ENCODE assay signal across 25 cellular contexts in genomic region chr15:26682765-26683164, GRCh38.
A peak's percentile ranks its signal among the peaks of the same experiment; 100 is the strongest.
DNase-seq lines count a peak whose midpoint lies in the region; ATAC-seq and TF ChIP-seq lines count a peak whose summit lies in the region.
"Had no signal": no experiment of that assay in that cellular context is flagged by ENCODE, and none has a peak within 500 bp of the region (broad histone marks: within the 10 kb centered on the region; RNA-seq: fewer than 3 reads in every experiment).

No MANE protein-coding gene starts in this region.

- H3K79me1 ChIP-seq in H9 (ENCODE audit: insufficient read depth, low read depth, low read length, poor library complexity, severe bottlenecking) (peaks cover 3% of the 10 kb centered on the region), mesenchymal stem cell (replicated peaks; ENCODE audit: low read length, poor library complexity, severe bottlenecking) (no peaks in the 10 kb centered on the region), trophoblast cell (ENCODE audit: low read length) (no peaks in the 10 kb centered on the region)

- H3K27me3 ChIP-seq in H9 (ENCODE audit: insufficient read depth, low read length) (no peaks in the 10 kb centered on the region), mesenchymal stem cell (ENCODE audit: control insufficient read depth in 1 of 2, insufficient read depth in 1 of 2, low read length in 2 of 2) (no peaks in the 10 kb centered on the region), trophoblast cell (ENCODE audit: insufficient read depth, low read length) (no peaks in the 10 kb centered on the region), right atrium auricular region (no peaks in the 10 kb centered on the region), esophagus squamous epithelium (no peaks in the 10 kb centered on the region)
- H3K27me3 ChIP-seq: BLaER1 had no signal

- H3K4me1 Mint-ChIP-seq in H9, result peaks cover 33 to 43% of the 10 kb centered on the region in 2 experiments
- H3K4me1 Mint-ChIP-seq: CD4-positive, CD25-positive, alpha-beta regulatory T cell had no signal

- H3K9me3 Mint-ChIP-seq in H9, result no peaks in the 10 kb centered on the region

- H3K56ac ChIP-seq in H9 (ENCODE audit: insufficient read length, low read depth, low read length), result no peak overlapping the region

- DNase-seq in H9, result peak; percentile 69
- peak; percentile 51 for DNase-seq in ecto neural progenitor cell (ENCODE audit: low spot score)
- DNase-seq in mesenchymal stem cell, result no peak
- DNase-seq in trophoblast cell, result no peak
- no peak for DNase-seq in right atrium auricular region (ENCODE audit: low spot score)
- no peak for DNase-seq in NCI-H345 treated with DMSO at 0.1 percent for 48 hours (lab: John Stamatoyannopoulos, UW; ENCODE audit: unreplicated experiment)
- DNase-seq in esophagus squamous epithelium (lab: John Stamatoyannopoulos, UW), result no peak
- DNase-seq: CD4-positive, CD25-positive, alpha-beta regulatory T cell; DMS153; DND-41; Karpas-422; NCI-H1092; NCI-H1417 treated with DMSO at 0.1 percent for 48 hours; NCI-H187; NCI-H2081 treated with DMSO at 0.1 percent for 48 hours; NCI-H2171; NCI-H345; NCI-H524; NCI-H748 treated with DMSO at 0.1 percent for 48 hours; SIG-M5; SW 1271 had no signal

- TF ChIP-seq CTCF in H9 (conservative IDR thresholded peaks at IDR 0.05), result peak; percentile 46; the same call in 2 of the 3 replicates
- no peak for TF ChIP-seq CTCF in right atrium auricular region (IDR thresholded peaks at IDR 0.05)
- TF ChIP-seq CTCF in esophagus squamous epithelium (IDR thresholded peaks at IDR 0.05), result no peak

- H3K27ac Mint-ChIP-seq in H9, result peak overlapping the region in 1 of 3 experiments; percentile 83; a peak in 3 of 7 replicates

- no peak overlapping the region for H3K4ac ChIP-seq in H9 (ENCODE audit: low read depth, low read length)
- no peak overlapping the region for H3K4ac ChIP-seq in mesenchymal stem cell (ENCODE audit: low read depth in 1 of 2, low read length in 2 of 2)
- no peak overlapping the region for H3K4ac ChIP-seq in trophoblast cell (ENCODE audit: low read depth, low read length)

- no peak overlapping the region for H3K23ac ChIP-seq in H9 (ENCODE audit: insufficient read length, low read depth, low read length)
- no peak overlapping the region for H3K23ac ChIP-seq in mesenchymal stem cell (ENCODE audit: low read length in 2 of 2)
- H3K23ac ChIP-seq in trophoblast cell (ENCODE audit: low read length), result no peak overlapping the region

- H3K23me2 ChIP-seq in H9 (ENCODE audit: insufficient read length, low read depth, low read length, poor library complexity, severe bottlenecking), result no peaks in the 10 kb centered on the region

- H3K4me1 ChIP-seq in H9 (ENCODE audit: insufficient read depth, low read length) (peaks cover 10% of the 10 kb centered on the region; the same call in 1 of the 2 replicates), mesenchymal stem cell (ENCODE audit: control insufficient read depth, insufficient read depth, low read depth, low read length) (no peaks in the 10 kb centered on the region), trophoblast cell (ENCODE audit: control insufficient read depth in 1 of 2, insufficient read depth in 2 of 2, low read length in 2 of 2) (peaks cover 5 to 7% of the 10 kb centered on the region in 2 experiments), right atrium auricular region (no peaks in the 10 kb centered on the region), esophagus squamous epithelium (no peaks in the 10 kb centered on the region)

- H3K4me3 ChIP-seq in mesenchymal stem cell (ENCODE audit: insufficient read depth in 1 of 2, low read depth in 1 of 2, low read length in 2 of 2) (no peak overlapping the region), trophoblast cell (ENCODE audit: low read depth, low read length) (no peak overlapping the region), right atrium auricular region (no peak overlapping the region), esophagus squamous epithelium (no peak overlapping the region)
- H3K4me3 ChIP-seq: BLaER1, SK-N-MC had no signal

- H3K27me3 Mint-ChIP-seq in H9 (ENCODE audit: low read depth), result no peaks in the 10 kb centered on the region; the same call in 1 of the 2 replicates
- H3K27me3 Mint-ChIP-seq: CD4-positive, CD25-positive, alpha-beta regulatory T cell had no signal

- H4K5ac ChIP-seq in H9 (ENCODE audit: insufficient read length, low read depth, low read length), result no peak overlapping the region

- no peak overlapping the region for H4K12ac ChIP-seq in trophoblast cell (ENCODE audit: low read depth, low read length)

- intact Hi-C loops in esophagus squamous epithelium (cut with DNase I), result no loop called here

- no peak overlapping the region for H3K9ac ChIP-seq in H9 (ENCODE audit: extremely low read depth, insufficient read length, low read length)
- H3K9ac ChIP-seq in mesenchymal stem cell (ENCODE audit: low read length), result no peak overlapping the region
- no peak overlapping the region for H3K9ac ChIP-seq in trophoblast cell (ENCODE audit: low read length)
- H3K9ac ChIP-seq: BLaER1 had no signal

- H3T11ph ChIP-seq in H9 (ENCODE audit: low read length), result no peak overlapping the region

- no peak overlapping the region; the same call in 1 of the 2 replicates for H3K14ac ChIP-seq in H9 (ENCODE audit: insufficient read depth, low read length)
- H3K14ac ChIP-seq in mesenchymal stem cell (ENCODE audit: low read length in 2 of 2), result no peak overlapping the region
- H3K14ac ChIP-seq in trophoblast cell (ENCODE audit: low read length), result no peak overlapping the region

- H2BK20ac ChIP-seq in H9 (ENCODE audit: low read depth, low read length, poor library complexity, severe bottlenecking), result no peak overlapping the region

- H2BK120ac ChIP-seq in H9 (ENCODE audit: low read depth, low read length, poor library complexity, severe bottlenecking) (no peak overlapping the region), mesenchymal stem cell (ENCODE audit: low read depth, low read length) (no peak overlapping the region), trophoblast cell (ENCODE audit: insufficient read depth, low read length, poor library complexity) (no peak overlapping the region)

- H3K79me2 ChIP-seq in H9 (ENCODE audit: insufficient read depth, low read length), result peaks cover 11% of the 10 kb centered on the region; the same call in 1 of the 2 replicates
- H3K79me2 ChIP-seq in trophoblast cell (ENCODE audit: control insufficient read depth, insufficient read depth, low read length, poor library complexity), result no peaks in the 10 kb centered on the region

- WGBS in H9 (ENCODE audit: extremely low coverage, insufficient read length, low lambda C conversion rate), result no CpG with 5 or more reads among the region's 5 CpGs
- WGBS in mesenchymal stem cell, result 64% methylated on average over 3 of the region's 5 CpGs
- whole genome bisulfite sequencing in trophoblast cell (ENCODE audit: extremely low coverage, insufficient coverage, insufficient read length), result no CpG with 5 or more reads among the region's 5 CpGs
- WGBS in esophagus squamous epithelium, 2 donors, result 63 to 76% methylated on average over 2 to 4 of the region's 5 CpGs

- H3K27ac ChIP-seq in H9 (ENCODE audit: insufficient read length, low read depth, low read length) (peak overlapping the region; percentile 14), mesenchymal stem cell (ENCODE audit: low read length, poor library complexity, severe bottlenecking) (no peak overlapping the region), trophoblast cell (ENCODE audit: low read depth, low read length) (no peak overlapping the region), right atrium auricular region (no peak overlapping the region), esophagus squamous epithelium (no peak overlapping the region)
- H3K27ac ChIP-seq: BLaER1, SK-N-MC had no signal

- no peaks in the 10 kb centered on the region for H4K20me1 ChIP-seq in H9 (ENCODE audit: control insufficient read depth, insufficient read depth, insufficient read length)
- H4K20me1 ChIP-seq: BLaER1 had no signal

- H3K4me3 Mint-ChIP-seq in H9, result no peak overlapping the region
- H3K4me3 Mint-ChIP-seq: CD4-positive, CD25-positive, alpha-beta regulatory T cell had no signal

- peaks cover 0 to 3% (median 2%) of the 10 kb centered on the region in 3 experiments; a peak in 5 of 7 replicates for H3K36me3 Mint-ChIP-seq in H9 (ENCODE audit: insufficient read depth in 1 of 3, low read depth in 3 of 3)
- H3K36me3 Mint-ChIP-seq: CD4-positive, CD25-positive, alpha-beta regulatory T cell had no signal

- no peak overlapping the region for H2BK5ac ChIP-seq in H9 (ENCODE audit: insufficient read length, low read length)
- no peak overlapping the region for H2BK5ac ChIP-seq in mesenchymal stem cell (ENCODE audit: low read depth, low read length, poor library complexity, severe bottlenecking)
- no peak overlapping the region for H2BK5ac ChIP-seq in trophoblast cell (ENCODE audit: low read depth, low read length, poor library complexity)

- H3K4me2 ChIP-seq in H9 (ENCODE audit: insufficient read depth, insufficient read length, low read length) (no peak overlapping the region), mesenchymal stem cell (ENCODE audit: low read length, poor library complexity, severe bottlenecking) (no peak overlapping the region), trophoblast cell (ENCODE audit: low read length) (no peak overlapping the region)
- H3K4me2 ChIP-seq: BLaER1 had no signal

- H2BK15ac ChIP-seq in H9 (ENCODE audit: low read depth, low read length) (no peak overlapping the region), mesenchymal stem cell (ENCODE audit: low read depth, poor library complexity, severe bottlenecking) (no peak overlapping the region)

- H2BK12ac ChIP-seq in H9 (ENCODE audit: insufficient read length, low read depth, low read length) (no peak overlapping the region), mesenchymal stem cell (ENCODE audit: low read length in 2 of 2) (no peak overlapping the region), trophoblast cell (ENCODE audit: low read length) (peak overlapping the region; percentile 42)

- no peaks in the 10 kb centered on the region for H3K36me3 ChIP-seq in mesenchymal stem cell (ENCODE audit: control insufficient read depth in 1 of 2, insufficient read depth in 2 of 2, low read depth in 1 of 2, low read length in 2 of 2)
- H3K36me3 ChIP-seq in trophoblast cell (ENCODE audit: control insufficient read depth in 1 of 2, insufficient read depth in 2 of 2, low read length in 2 of 2), result no peaks in the 10 kb centered on the region
- no peaks in the 10 kb centered on the region for H3K36me3 ChIP-seq in right atrium auricular region
- H3K36me3 ChIP-seq in esophagus squamous epithelium, result no peaks in the 10 kb centered on the region
- H3K36me3 ChIP-seq: BLaER1 had no signal

- H3K9me3 ChIP-seq in H9 (ENCODE audit: control insufficient read depth, low read depth, low read length) (no peaks in the 10 kb centered on the region), mesenchymal stem cell (ENCODE audit: control insufficient read depth, low read length) (peaks cover 4% of the 10 kb centered on the region), trophoblast cell (ENCODE audit: insufficient read depth, low read depth, low read length) (no peaks in the 10 kb centered on the region), right atrium auricular region (no peaks in the 10 kb centered on the region), esophagus squamous epithelium (no peaks in the 10 kb centered on the region)
- H3K9me3 ChIP-seq: BLaER1 had no signal

- H2AK5ac ChIP-seq in H9 (ENCODE audit: insufficient read length, low read length) (no peak overlapping the region), mesenchymal stem cell (ENCODE audit: low read length, severe bottlenecking) (no peak overlapping the region), trophoblast cell (ENCODE audit: low read length) (no peak overlapping the region)

- TF ChIP-seq POLR2A in esophagus squamous epithelium (IDR thresholded peaks at IDR 0.05), result no peak

- H3K18ac ChIP-seq in H9 (ENCODE audit: insufficient read length, low read depth, low read length), result no peak overlapping the region
- H3K18ac ChIP-seq in mesenchymal stem cell (ENCODE audit: low read depth in 1 of 2, low read length in 2 of 2), result no peak overlapping the region
- H3K18ac ChIP-seq in trophoblast cell (ENCODE audit: low read length), result no peak overlapping the region

- no peak for ATAC-seq in HG03457 (IDR thresholded peaks at IDR 0.05; ENCODE audit: unreplicated experiment)
- ATAC-seq: HepG2 had no signal

- no peak overlapping the region for H4K8ac ChIP-seq in H9 (replicated peaks; ENCODE audit: insufficient read length, low read depth, low read length)
- H4K8ac ChIP-seq in mesenchymal stem cell (ENCODE audit: low read length), result no peak overlapping the region
- H4K8ac ChIP-seq in trophoblast cell (ENCODE audit: low read depth, low read length), result peak overlapping the region; percentile 30

- H4K91ac ChIP-seq in H9 (ENCODE audit: insufficient read length, low read depth, low read length) (no peak overlapping the region), mesenchymal stem cell (ENCODE audit: low read length) (no peak overlapping the region), trophoblast cell (ENCODE audit: low read depth, low read length) (no peak overlapping the region)

- H2AFZ ChIP-seq in H9 (ENCODE audit: low read length) (no peak overlapping the region), mesenchymal stem cell (ENCODE audit: low read depth, low read length) (peak overlapping the region; percentile 33), trophoblast cell (ENCODE audit: insufficient read depth, low read length, poor library complexity) (no peak overlapping the region)

Comparison
In these comparisons a context has a peak if more than half of its experiments do, and no peak if none do; other contexts are left out.
1. DNase-seq: peak in H9 (single experiment) and ecto neural progenitor cell (single experiment); none in mesenchymal stem cell (single experiment), trophoblast cell (0 of 2), right atrium auricular region (single experiment), NCI-H345 treated with DMSO at 0.1 percent for 48 hours (single experiment) and esophagus squamous epithelium (single experiment).